Comparison of ENCODE assay signal across 36 cellular contexts in genomic region chr10:61335359-61335758, GRCh38.
"Had no signal": no experiment of that assay in that cellular context is flagged by ENCODE, and none has a peak within 500 bp of the region (broad histone marks: within the 10 kb centered on the region; RNA-seq: fewer than 3 reads in every experiment).

No MANE protein-coding gene starts in this region.

- DNase-seq: MG63, MM.1S, MV-4-11, NCI-H1048, NCI-H1092, NCI-H1092 treated with DMSO at 0.1 percent for 48 hours, NCI-H1105, NCI-H1105 treated with DMSO at 0.1 percent for 48 hours, NCI-H1417, NCI-H1417 treated with DMSO at 0.1 percent for 48 hours, NCI-H1436, NCI-H1436 treated with DMSO at 0.1 percent for 48 hours, NCI-H146, NCI-H1694, NCI-H1694 treated with DMSO at 0.1 percent for 48 hours, NCI-H187, NCI-H187 treated with DMSO at 0.1 percent for 48 hours, NCI-H1930, NCI-H2029, NCI-H2029 treated with DMSO at 0.1 percent for 48 hours, NCI-H2081, NCI-H2081 treated with DMSO at 0.1 percent for 48 hours, NCI-H2107, NCI-H2171, NCI-H2171 treated with DMSO at 0.1 percent for 48 hours, NCI-H2227 treated with DMSO at 0.1 percent for 48 hours, NCI-H226, NCI-H345, NCI-H446, NCI-H446 treated with DMSO at 0.1 percent for 48 hours, NCI-H510A, NCI-H510A treated with DMSO at 0.1 percent for 48 hours, NCI-H524, NCI-H524 treated with DMSO at 0.1 percent for 48 hours, NCI-H526, NCI-H526 treated with DMSO at 0.1 percent for 48 hours had no signal
